Comparison of ENCODE assay signal across 1 cellular context in the genomic region with DNA sequence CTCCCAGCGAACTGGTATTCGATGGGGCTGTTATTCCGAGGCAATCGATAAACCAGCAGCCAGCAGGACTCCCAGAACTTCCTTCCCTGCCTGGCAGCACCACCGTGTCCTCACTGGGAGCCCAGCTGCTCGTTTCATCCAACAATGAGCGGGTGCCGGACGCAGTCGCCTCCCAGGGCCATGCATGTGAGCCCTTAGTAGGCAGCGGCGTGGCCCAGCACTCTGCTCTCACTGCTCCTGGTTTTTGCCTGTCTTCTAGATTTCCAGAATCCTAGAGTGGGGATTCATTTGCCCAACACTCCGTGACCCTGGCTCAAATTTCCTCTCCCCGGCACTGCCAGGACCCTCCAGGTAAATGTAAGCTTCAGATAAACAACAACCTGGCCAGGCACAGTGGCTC.
TF ChIP-seq lines count a peak whose summit lies in the region.

No MANE protein-coding gene starts in this region.

TF ChIP-seq in H1, 55 proteins besides CTCF, POLR2A, EP300 and RAD21 (continued from another document):
- TF ChIP-seq HDAC2 (IDR thresholded peaks at IDR 0.05; ENCODE audit: borderline replicate concordance in 1 of 2, low read depth in 2 of 2, low read length in 2 of 2) (no peak), CBX8 (IDR thresholded peaks at IDR 0.05; ENCODE audit: borderline replicate concordance, low read depth, low read length) (no peak), CEBPB (IDR thresholded peaks at IDR 0.05; ENCODE audit: low read depth, low read length) (no peak), SRF (IDR thresholded peaks at IDR 0.05; ENCODE audit: low read depth, low read length) (no peak), SAP30 (IDR thresholded peaks at IDR 0.05; ENCODE audit: insufficient read depth, insufficient replicate concordance, low read length) (no peak), JUND (IDR thresholded peaks at IDR 0.05; ENCODE audit: low read length) (no peak), E2F6 (IDR thresholded peaks at IDR 0.05) (no peak), RNF2 (IDR thresholded peaks at IDR 0.05; ENCODE audit: borderline replicate concordance, low read depth, low read length, missing control alignments, poor library complexity, severe bottlenecking) (no peak)
